ENCODE assay signal across 8 cellular contexts in the genomic region with DNA sequence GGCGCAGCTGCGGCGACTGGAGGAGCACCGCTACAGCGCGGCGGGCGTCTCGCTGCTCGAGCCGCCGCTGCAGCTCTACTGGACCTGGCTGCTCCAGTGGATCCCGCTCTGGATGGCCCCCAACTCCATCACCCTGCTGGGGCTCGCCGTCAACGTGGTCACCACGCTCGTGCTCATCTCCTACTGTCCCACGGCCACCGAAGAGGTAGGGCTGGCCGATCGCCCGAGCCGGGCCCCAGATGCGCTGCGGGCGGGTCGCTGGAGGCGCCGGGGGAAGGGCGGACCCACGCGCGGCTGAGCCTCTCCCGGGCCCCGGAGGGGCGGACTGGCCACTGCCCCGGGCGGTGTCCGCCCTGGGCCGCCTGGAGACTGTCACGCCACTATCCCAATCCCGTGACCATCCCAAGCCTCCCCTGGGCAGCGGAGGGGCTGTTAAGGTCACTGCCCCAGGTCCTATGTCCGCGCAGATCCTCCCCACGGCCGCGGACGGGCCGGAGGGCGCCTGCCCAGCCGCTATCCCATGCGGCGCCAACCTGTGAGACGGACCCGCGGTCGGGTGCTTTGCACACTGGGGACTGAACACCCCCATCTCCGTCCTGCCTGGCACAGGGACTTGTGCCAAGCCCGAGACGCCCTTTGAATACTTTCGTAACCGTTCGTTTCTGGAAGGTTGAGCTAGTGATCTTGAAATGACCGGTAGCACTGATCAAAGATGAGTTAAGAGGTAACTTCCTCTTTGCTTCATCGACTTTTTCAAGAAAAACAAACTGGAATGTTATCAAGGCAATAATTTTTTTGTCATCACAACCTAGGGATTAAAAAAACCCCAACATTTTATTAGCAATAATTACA. TPM values are rescaled to one million over a fixed set of nuclear protein-coding genes. Genes with fewer than 3 reads are reported as not detected.
DNase-seq lines count a peak whose midpoint lies in the region; ATAC-seq, FAIRE-seq and TF ChIP-seq lines count a peak whose summit lies in the region.

No MANE protein-coding gene starts in this region.

- in situ Hi-C loops in K562 (cut with MboI): no loop called here

- H3K36me3 ChIP-seq in K562 (ENCODE audit: control insufficient read depth, insufficient read depth, low read length) (peaks cover 14% of the 10 kb centered on the region; the same call in 1 of the 3 replicates), iPS DF 6.9 (ENCODE audit: control insufficient read depth, insufficient read depth, low read length) (no peaks in the 10 kb centered on the region; the same call in 1 of the 2 replicates), psoas muscle (ENCODE audit: insufficient read depth in 1 of 2, low read depth in 1 of 2) (no peaks in the 10 kb centered on the region)

- BruUV-seq in Calu3 (replicated peaks; lab: Mats Ljungman, UMichigan): no TSS peak
- BruUV-seq in K562 (replicated peaks; lab: Mats Ljungman, UMichigan): no TSS peak

- peaks cover 59% of the 10 kb centered on the region for H3K79me2 ChIP-seq in K562 (ENCODE audit: control insufficient read depth, insufficient read depth, low read length)

- peak; percentile 33 for ATAC-seq in GM19324 (IDR thresholded peaks at IDR 0.05; ENCODE audit: low FRiP score, unreplicated experiment)
- peak; percentile 34 for ATAC-seq in HG03280 (IDR thresholded peaks at IDR 0.05; ENCODE audit: unreplicated experiment)
- ATAC-seq in K562: peak; percentile 52
- ATAC-seq in psoas muscle: peak; percentile 50 to 60 (median 54)

- TF ChIP-seq EP300 in K562 (IDR thresholded peaks at IDR 0.05; ENCODE audit: low read length): 0 out of 2 replicates have a peak, but pooled peaks have one; percentile 12

- no peak for TF ChIP-seq RAD21 in K562 (CRISPR knock-in tag; conservative IDR thresholded peaks at IDR 0.05 in 1 of 2, IDR thresholded peaks at IDR 0.05 in 1 of 2)

- TF ChIP-seq CTCF in Calu3 (IDR thresholded peaks at IDR 0.05; ENCODE audit: unreplicated experiment): no peak
- no peak for TF ChIP-seq CTCF in K562 (IDR thresholded peaks at IDR 0.05 in 2 of 3, conservative IDR thresholded peaks at IDR 0.05 in 1 of 3; ENCODE audit: insufficient read depth in 2 of 3, low read depth in 1 of 3, low read length in 3 of 3)
- TF ChIP-seq CTCF in psoas muscle (IDR thresholded peaks at IDR 0.05): no peak

- peak overlapping the region; percentile 78 for H3K27ac Mint-ChIP-seq in Calu3 (ENCODE audit: unreplicated experiment)

- POLR2A ChIA-PET in K562 (lab: Yijun Ruan, JAX): interaction anchor here (0.6 to 2.1 kb wide), 3 partner anchors 9 to 15 kb away, joined by 3 to 6 read pairs (median 6); no protein-coding TSS in a partner anchor

- H3K9ac ChIP-seq in K562 (ENCODE audit: insufficient read depth in 1 of 2, low read depth in 2 of 2, low read length in 2 of 2): peak overlapping the region; percentile 93 to 99

- intact Hi-C loops in Calu3 (cut with micrococcal nuclease; ENCODE audit: unreplicated experiment): loop anchor here (1.0 to 5.0 kb wide), 2 partner anchors 81 to 128 kb away; no protein-coding TSS in a partner anchor
- intact Hi-C loops in K562 (cut with micrococcal nuclease): loop anchor here (2.0 to 5.0 kb wide), 2 partner anchors 27 to 1426 kb away; no protein-coding TSS in a partner anchor
- intact Hi-C loops in psoas muscle (cut with DNase I): loop anchor here in 1 of 2 donors (10.0 kb wide), 2 partner anchors 203 to 293 kb away; partner anchors contain the start of gene ARL1

- no peaks in the 10 kb centered on the region for H3K27me3 Mint-ChIP-seq in Calu3 (ENCODE audit: unreplicated experiment)

- H3K9me3 Mint-ChIP-seq in Calu3 (ENCODE audit: low read depth, unreplicated experiment): no peaks in the 10 kb centered on the region

- FAIRE-seq in K562 (lab: Jason Lieb, UNC): peak; percentile 65

- peak; percentile 37 for DNase-seq in Calu3
- DNase-seq in RPMI8226: peak; percentile 45
- DNase-seq in K562 (ENCODE audit: extremely low read depth in 1 of 4, low spot score in 3 of 4): peak; percentile 49 to 52 (median 50)
- no peak for DNase-seq in iPS DF 6.9 (ENCODE audit: low read depth, low spot score)
- DNase-seq in psoas muscle: peak; percentile 70 to 84
- DNase-seq in OCI-M2 (lab: John Stamatoyannopoulos, UW; ENCODE audit: unreplicated experiment): no peak

- H3K27me3 ChIP-seq in K562 (ENCODE audit: control insufficient read depth in 2 of 2, insufficient read depth in 2 of 2, low read length in 2 of 2) (no peaks in the 10 kb centered on the region), iPS DF 6.9 (ENCODE audit: control insufficient read depth, insufficient read depth, low read length) (peaks cover 3% of the 10 kb centered on the region; the same call in 1 of the 2 replicates), psoas muscle (ENCODE audit: insufficient read depth in 3 of 3, low read length in 2 of 3) (no peaks in the 10 kb centered on the region)

- TF ChIP-seq POLR2A in K562 (conservative IDR thresholded peaks at IDR 0.05): peak; percentile 47; the same call in 1 of the 2 replicates

- peak overlapping the region; percentile 92 for H3K4me3 Mint-ChIP-seq in Calu3 (ENCODE audit: low read depth, unreplicated experiment)

- H3K9me3 ChIP-seq in K562 (replicated peaks; ENCODE audit: control insufficient read depth, insufficient read depth, low read depth, low read length) (peaks cover 7% of the 10 kb centered on the region), iPS DF 6.9 (ENCODE audit: control insufficient read depth, insufficient read depth, low read length) (no peaks in the 10 kb centered on the region), psoas muscle (peaks cover 5% of the 10 kb centered on the region)

- H3K4me1 ChIP-seq in K562 (replicated peaks in 1 of 2; ENCODE audit: control insufficient read depth in 2 of 2, insufficient read depth in 2 of 2, low read length in 2 of 2) (peaks cover 11 to 36% of the 10 kb centered on the region in 2 experiments), iPS DF 6.9 (ENCODE audit: control insufficient read depth, insufficient read depth, low read length) (0 out of 2 replicates have a peak, but pooled peaks cover 3% of the 10 kb centered on the region), psoas muscle (peaks cover 49% of the 10 kb centered on the region)

- no peaks in the 10 kb centered on the region; the same call in 1 of the 2 replicates for H4K20me1 ChIP-seq in K562 (replicated peaks; ENCODE audit: control insufficient read depth, insufficient read depth, low read length)

- H2AFZ ChIP-seq in K562 (ENCODE audit: low read depth, low read length): peak overlapping the region; percentile 77

- H3K36me3 Mint-ChIP-seq in Calu3 (ENCODE audit: insufficient read depth, unreplicated experiment): peaks cover 30% of the 10 kb centered on the region

- H3K4me3 ChIP-seq in K562: peak overlapping the region; percentile 87
- H3K4me3 ChIP-seq in iPS DF 6.9 (ENCODE audit: low read length): peak overlapping the region; percentile 99
- peak overlapping the region; percentile 96 for H3K4me3 ChIP-seq in psoas muscle

- H3K4me1 Mint-ChIP-seq in Calu3 (ENCODE audit: low read depth, unreplicated experiment): peaks cover 46% of the 10 kb centered on the region

- H3K27ac ChIP-seq in K562 (ENCODE audit: extremely low read depth, low read depth, low read length): peak overlapping the region; percentile 96
- H3K27ac ChIP-seq in iPS DF 6.9 (ENCODE audit: low read length): no peak overlapping the region
- H3K27ac ChIP-seq in psoas muscle: peak overlapping the region; percentile 97

- no peaks in the 10 kb centered on the region for H3K9me1 ChIP-seq in K562 (ENCODE audit: control insufficient read depth, insufficient read depth, low read length)

- CTCF ChIA-PET in Calu3 (lab: Charles Lee): interaction anchor here (1.0 kb wide), 1 partner anchor 61 kb away, joined by 9 read pairs; no protein-coding TSS in a partner anchor
- CTCF ChIA-PET in K562 (lab: Yijun Ruan, JAX; ENCODE audit: low intra/inter-chr PET ratio): no interaction called here

- WGBS in K562 (ENCODE audit: insufficient coverage, low coverage, missing lambda C conversion rate): 2% methylated on average over 44 of the region's 67 CpGs
- whole genome bisulfite sequencing in iPS DF 6.9 (ENCODE audit: insufficient coverage, insufficient read length): no CpG with 5 or more reads among the region's 67 CpGs
- WGBS in psoas muscle, 3 donors: 0% methylated on average over 46 to 67 of the region's 67 CpGs

- peak overlapping the region; percentile 93 for H3K4me2 ChIP-seq in K562 (ENCODE audit: insufficient read depth, low read length)

RNA-seq across cellular contexts. Expression of gene CHPT1, which starts 0.7 kb away (rescaled TPM):
- total RNA-seq in Calu3 (2022): 45.5 and 49.2 TPM in 2 replicates
- 54.6 and 85.9 TPM in 2 replicates for total RNA-seq in K562 (2011; cell fraction: chromatin; rRNA removed; ENCODE audit: low replicate concordance)
- 78.3 and 80.9 TPM in 2 replicates for total RNA-seq in K562 (2011; cell fraction: nucleolus; rRNA removed)
- 85.9 and 96.9 TPM in 2 replicates for total RNA-seq in K562 (2011; cell fraction: nucleoplasm; rRNA removed)
- total RNA-seq in K562 (2014; rRNA removed): 170 and 210 TPM in 2 replicates
- 112 and 123 TPM in 2 replicates for total RNA-seq in K562 (2014; rRNA removed; fragmentation: Illumina TruSeq; extraction: Trizol)
- total RNA-seq in K562 (2015; rRNA removed; fragmentation: Illumina TruSeq; extraction: Trizol): 75.4 and 75.5 TPM in 2 replicates
- 95.0 and 103 TPM in 2 replicates for total RNA-seq in K562 (2021)
- polyA plus RNA-seq in K562 (2011; rRNA removed): 66.5 and 91.9 TPM in 2 replicates
- polyA plus RNA-seq in K562 (2011; cell fraction: cytosol; rRNA removed): 47.4 and 49.6 TPM in 2 replicates
- polyA plus RNA-seq in K562 (2011; cell fraction: nucleus; rRNA removed): 42.3 and 43.3 TPM in 2 replicates
- polyA plus RNA-seq in K562 (2012): 75.7 and 82.7 TPM in 2 replicates
- polyA plus RNA-seq in K562 (2014; fragmentation: Illumina TruSeq; extraction: Trizol): 62.8 and 69.4 TPM in 2 replicates
- polyA plus RNA-seq in K562 (2014; fragmentation: Nextera tagmentation; extraction: Ambion mirVana): 10 to 100 TPM; 15.3 to 24.3 TPM
- polyA plus RNA-seq in K562 (2014; rRNA removed): 92.5 and 111 TPM in 2 replicates
- 32.0 and 33.2 TPM in 2 replicates for polyA minus RNA-seq in K562 (2011; rRNA and poly(A)+ RNA removed)
- polyA minus RNA-seq in K562 (2011; cell fraction: cytosol; rRNA and poly(A)+ RNA removed): 25.0 and 28.9 TPM in 2 replicates
- 58.8 and 71.3 TPM in 2 replicates for polyA minus RNA-seq in K562 (2011; cell fraction: nucleus; rRNA and poly(A)+ RNA removed)
- total RNA-seq in psoas muscle: 10 to 100 TPM; 17.9 to 31.3 (median 20.7) TPM
- 10 to 100 TPM; 20.7 to 38.9 (median 29.8) TPM for polyA plus RNA-seq in psoas muscle

RNA-seq across cellular contexts. Expression of gene SYCP3, which starts 41.1 kb away (rescaled TPM):
- total RNA-seq in Calu3 (2022) (0.12 TPM in 1 of 2 replicates, not detected in the other), K562 (2014; rRNA removed) (0.37 TPM in 1 of 2 replicates, not detected in the other), K562 (2014; rRNA removed; fragmentation: Illumina TruSeq; extraction: Trizol) (0.15 TPM in 1 of 2 replicates, not detected in the other), K562 (2015; rRNA removed; fragmentation: Illumina TruSeq; extraction: Trizol) (0.22 TPM in 1 of 2 replicates, not detected in the other), K562 (2021) (not detected in 2 replicates), psoas muscle (under 1 TPM in 1 of 4 donors, not detected in 3; 0.28 TPM)
- 0.35 and 0.97 TPM in 2 replicates for total RNA-seq in K562 (2011; cell fraction: chromatin; rRNA removed; ENCODE audit: low replicate concordance)
- 0.33 TPM in 1 of 2 replicates, not detected in the other for total RNA-seq in K562 (2011; cell fraction: nucleolus; rRNA removed)
- 0.37 and 0.46 TPM in 2 replicates for total RNA-seq in K562 (2011; cell fraction: nucleoplasm; rRNA removed)
- polyA plus RNA-seq in K562 (2011; rRNA removed) (0.11 and 0.16 TPM in 2 replicates), K562 (2014; fragmentation: Illumina TruSeq; extraction: Trizol) (not detected in 2 replicates), K562 (2014; fragmentation: Nextera tagmentation; extraction: Ambion mirVana) (under 1 TPM; 0.25 TPM), K562 (2014; rRNA removed) (not detected in 2 replicates), psoas muscle (under 1 TPM in 2 of 3 donors, not detected in 1; 0.04 to 0.23 TPM)
- not detected in 2 replicates for polyA plus RNA-seq in K562 (2011; cell fraction: cytosol; rRNA removed)
- polyA plus RNA-seq in K562 (2011; cell fraction: nucleus; rRNA removed): 0.10 and 0.11 TPM in 2 replicates
- 0.16 and 0.29 TPM in 2 replicates for polyA plus RNA-seq in K562 (2012)
- polyA minus RNA-seq in K562 (2011; rRNA and poly(A)+ RNA removed): 0.15 TPM in 1 of 2 replicates, not detected in the other
- polyA minus RNA-seq in K562 (2011; cell fraction: cytosol; rRNA and poly(A)+ RNA removed): not detected in 2 replicates
- polyA minus RNA-seq in K562 (2011; cell fraction: nucleus; rRNA and poly(A)+ RNA removed): 0.11 and 0.13 TPM in 2 replicates

Comparison
In these comparisons a context has a peak if more than half of its experiments do, and no peak if none do; other contexts are left out.
1. DNase-seq: peak in Calu3 (single experiment), RPMI8226 (single experiment), K562 (4 of 4) and psoas muscle (2 of 2); none in iPS DF 6.9 (single experiment) and OCI-M2 (single experiment).
2. Peak in every context shown above with its lines, with median percentiles within 50 percentile points of each other: ATAC-seq and H3K4me3 ChIP-seq.